ENCODE assay signal across 22 cellular contexts in the genomic region with DNA sequence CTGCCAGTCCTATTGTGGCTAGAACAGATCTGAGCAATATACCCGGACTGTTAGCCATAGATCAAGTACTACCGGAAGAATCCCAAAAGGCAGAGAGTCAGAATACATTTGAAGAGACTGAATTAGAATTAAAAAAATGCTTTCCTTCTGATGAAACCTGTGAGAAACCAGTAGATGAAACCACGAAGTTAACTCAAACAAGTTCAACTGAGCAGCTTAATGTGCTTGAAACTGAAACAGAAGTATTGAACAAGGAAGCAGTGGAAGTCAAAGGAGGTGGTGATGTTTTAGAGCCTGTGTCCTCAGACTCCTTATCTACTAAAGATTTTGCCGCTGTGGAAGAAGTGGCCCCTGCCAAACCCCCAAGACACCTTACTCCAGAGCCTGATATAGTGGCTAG. TPM values are rescaled to one million over a fixed set of nuclear protein-coding genes. Genes with fewer than 3 reads are reported as not detected.
DNase-seq lines count a peak whose midpoint lies in the region; ATAC-seq and TF ChIP-seq lines count a peak whose summit lies in the region.
"Had no signal": no experiment of that assay in that cellular context is flagged by ENCODE, and none has a peak within 500 bp of the region (broad histone marks: within the 10 kb centered on the region; RNA-seq: fewer than 3 reads in every experiment).

No MANE protein-coding gene starts in this region.

- CTCF ChIA-PET in CD8-positive, alpha-beta T cell (lab: Charles Lee) = no interaction called here

- DNase-seq in CD8-positive, alpha-beta T cell = no peak
- peak; percentile 28 for DNase-seq in astrocyte of the hippocampus (ENCODE audit: low read depth, low spot score)
- DNase-seq in SJCRH30 = no peak
- no peak for DNase-seq in DMS 273 treated with DMSO at 0.1 percent for 48 hours (lab: John Stamatoyannopoulos, UW)
- DNase-seq: activated CD4-positive, alpha-beta T cell treated with anti-CD3 and anti-CD28 coated beads for 48 hours; activated T-cell treated with anti-CD3 and anti-CD28 coated beads, Interleukin-2, amount 50 U/mL, for 4 hours; central memory CD4-positive, alpha-beta T cell; COR-L47; effector CD8-positive, alpha-beta T cell; heart right ventricle; islet precursor cell; NCI-H2081; PC-9; spleen; T-helper 9 cell; thyroid gland had no signal

- no peaks in the 10 kb centered on the region for H3K27me3 Mint-ChIP-seq in CD8-positive, alpha-beta T cell (ENCODE audit: low read depth)
- H3K27me3 Mint-ChIP-seq: memory B cell had no signal

- no peak overlapping the region for H3K4me3 Mint-ChIP-seq in CD8-positive, alpha-beta T cell
- H3K4me3 Mint-ChIP-seq: activated T-cell treated with anti-CD3 and anti-CD28 coated beads, Interleukin-2, amount 50 U/mL, for 4 hours; memory B cell; nephron had no signal

- POLR2A ChIA-PET in CD8-positive, alpha-beta T cell (lab: Charles Lee) = no interaction called here

- ATAC-seq in CD8-positive, alpha-beta T cell = no peak
- ATAC-seq in GM18511 (IDR thresholded peaks at IDR 0.05; ENCODE audit: unreplicated experiment) (peak; percentile 70), HG03139 (IDR thresholded peaks at IDR 0.05; ENCODE audit: unreplicated experiment) (peak; percentile 60), HG03097 (IDR thresholded peaks at IDR 0.05; ENCODE audit: low FRiP score, unreplicated experiment) (no peak), GM19397 (IDR thresholded peaks at IDR 0.05; ENCODE audit: unreplicated experiment) (no peak)
- ATAC-seq: activated T-cell treated with anti-CD3 and anti-CD28 coated beads, Interleukin-2, amount 50 U/mL, for 4 hours; heart right ventricle had no signal

- no peaks in the 10 kb centered on the region for H3K36me3 ChIP-seq in CD8-positive, alpha-beta T cell (ENCODE audit: insufficient read depth, low read length)
- H3K36me3 ChIP-seq in SJCRH30 = no peaks in the 10 kb centered on the region
- H3K36me3 ChIP-seq: thyroid gland had no signal

- H3K4me3 ChIP-seq in CD8-positive, alpha-beta T cell (ENCODE audit: low read depth, low read length) = no peak overlapping the region
- H3K4me3 ChIP-seq in SJCRH30 = no peak overlapping the region
- H3K4me3 ChIP-seq: heart right ventricle, PC-9, spleen, thyroid gland had no signal

- H3K27me3 ChIP-seq in CD8-positive, alpha-beta T cell (ENCODE audit: insufficient read depth, low read length) = no peaks in the 10 kb centered on the region
- no peaks in the 10 kb centered on the region for H3K27me3 ChIP-seq in SJCRH30
- H3K27me3 ChIP-seq: heart right ventricle, spleen, thyroid gland had no signal

- no peaks in the 10 kb centered on the region for H3K9me3 ChIP-seq in CD8-positive, alpha-beta T cell (ENCODE audit: low read length)
- no peaks in the 10 kb centered on the region for H3K9me3 ChIP-seq in SJCRH30 (replicated peaks)
- H3K9me3 ChIP-seq: heart right ventricle, spleen, thyroid gland had no signal

- no peaks in the 10 kb centered on the region for H3K9me3 Mint-ChIP-seq in CD8-positive, alpha-beta T cell
- H3K9me3 Mint-ChIP-seq: activated T-cell treated with anti-CD3 and anti-CD28 coated beads, Interleukin-2, amount 50 U/mL, for 4 hours; memory B cell; nephron had no signal

- H3K36me3 Mint-ChIP-seq in CD8-positive, alpha-beta T cell = peaks cover 50% of the 10 kb centered on the region

- H3K4me1 Mint-ChIP-seq in CD8-positive, alpha-beta T cell (ENCODE audit: low read depth) = no peaks in the 10 kb centered on the region
- H3K4me1 Mint-ChIP-seq: memory B cell, nephron had no signal

- H3K27ac ChIP-seq in CD8-positive, alpha-beta T cell (ENCODE audit: low read depth, low read length) = no peak overlapping the region
- no peak overlapping the region for H3K27ac ChIP-seq in SJCRH30
- H3K27ac ChIP-seq: heart right ventricle, PC-9, spleen, thyroid gland had no signal

- H3K27ac Mint-ChIP-seq in CD8-positive, alpha-beta T cell = peak overlapping the region; percentile 7
- H3K27ac Mint-ChIP-seq: memory B cell, nephron had no signal

- intact Hi-C loops in CD8-positive, alpha-beta T cell (cut with DNase I, micrococcal nuclease) = no loop called here

- no peaks in the 10 kb centered on the region for H3K4me1 ChIP-seq in CD8-positive, alpha-beta T cell (ENCODE audit: insufficient read depth, low read length)
- no peaks in the 10 kb centered on the region for H3K4me1 ChIP-seq in SJCRH30
- H3K4me1 ChIP-seq: heart right ventricle, spleen, thyroid gland had no signal

- no peak for TF ChIP-seq CTCF in CD8-positive, alpha-beta T cell (IDR thresholded peaks at IDR 0.05)

RNA-seq across cellular contexts. Expression of a gene that starts 46.8 kb away (rescaled TPM):
- total RNA-seq in CD8-positive, alpha-beta T cell = 10 to 100 TPM in 1 of 2 experiments, 1 to 10 TPM in 1; 9.9 to 11.2 TPM
- total RNA-seq in SJCRH30 (2014; rRNA removed; shearing (Covaris generic)) = 13.3 and 17.8 TPM in 2 replicates

Comparison
In these comparisons a context has a peak if more than half of its experiments do, and no peak if none do; other contexts are left out.
1. ATAC-seq: peak in GM18511 (single experiment) and HG03139 (single experiment); none in CD8-positive, alpha-beta T cell (single experiment), HG03097 (single experiment) and GM19397 (single experiment).